15 cellular contexts compared by ENCODE assay signal in genomic region chr7:102527182-102527581, GRCh38. TPM values are rescaled to one million over a fixed set of nuclear protein-coding genes. Genes with fewer than 3 reads are reported as not detected.
DNase-seq lines count a peak whose midpoint lies in the region; ATAC-seq, FAIRE-seq and TF ChIP-seq lines count a peak whose summit lies in the region.
"Not testable (repeated sequence)": the region's sequence is repeated elsewhere in the genome, so short reads cannot be mapped to it uniquely, and the experiment has no call there.
"Had no signal": no experiment of that assay in that cellular context is flagged by ENCODE, and none has a peak within 500 bp of the region (broad histone marks: within the 10 kb centered on the region; RNA-seq: fewer than 3 reads in every experiment).

No MANE protein-coding gene starts in this region.

- H3K36me3 ChIP-seq in heart left ventricle; left ventricle myocardium inferior; kidney (ENCODE audit: control insufficient read depth in 1 of 2, insufficient read depth in 2 of 2, low read length in 2 of 2): not testable (repeated sequence)

- not testable (repeated sequence) for H3K4me3 Mint-ChIP-seq in activated CD4-positive, alpha-beta T cell treated with anti-CD3 and anti-CD28 coated beads, Interleukin-2, amount 10 ng/mL, durations not matched to agents 24 days and 14 days; chondrocyte (ENCODE audit: unreplicated experiment)

- H3K36me3 Mint-ChIP-seq in activated CD4-positive, alpha-beta T cell treated with anti-CD3 and anti-CD28 coated beads, Interleukin-2, amount 10 ng/mL, durations not matched to agents 24 days and 14 days (ENCODE audit: low read depth); chondrocyte (ENCODE audit: low read depth): not testable (repeated sequence)

- not testable (repeated sequence) for H3K9ac ChIP-seq in kidney (ENCODE audit: low read length in 2 of 2)

- H3K27ac Mint-ChIP-seq in activated CD4-positive, alpha-beta T cell treated with anti-CD3 and anti-CD28 coated beads, Interleukin-2, amount 10 ng/mL, durations not matched to agents 24 days and 14 days, result not testable (repeated sequence)
- peak overlapping the region; percentile 77 for H3K27ac Mint-ChIP-seq in chondrocyte (ENCODE audit: unreplicated experiment)

- not testable (repeated sequence) for FAIRE-seq in kidney (lab: Jason Lieb, UNC)

- not testable (repeated sequence) for H3K4me1 ChIP-seq in heart left ventricle; left ventricle myocardium inferior; kidney (ENCODE audit: control insufficient read depth in 1 of 2, insufficient read depth in 1 of 2, low read depth in 1 of 2, low read length in 2 of 2)

- ATAC-seq in heart left ventricle (peak in 3 of 4 donors; percentile 10 to 31 (median 10)), sciatic nerve (peak; percentile 75)

- H3K27ac ChIP-seq in heart left ventricle; kidney (ENCODE audit: low read depth in 2 of 2, low read length in 2 of 2): not testable (repeated sequence)
- H3K27ac ChIP-seq in left ventricle myocardium inferior (replicated peaks), result peak overlapping the region; percentile 63

- not testable (repeated sequence) for TF ChIP-seq POLR2A in heart left ventricle (IDR thresholded peaks at IDR 0.05)

- not testable (repeated sequence) for H3K4me3 ChIP-seq in heart left ventricle; left ventricle myocardium inferior; kidney (ENCODE audit: low read length in 2 of 2)

- H3K9me3 Mint-ChIP-seq in activated CD4-positive, alpha-beta T cell treated with anti-CD3 and anti-CD28 coated beads, Interleukin-2, amount 10 ng/mL, durations not matched to agents 24 days and 14 days; chondrocyte (ENCODE audit: low read depth): not testable (repeated sequence)

- not testable (repeated sequence) for H3K27me3 ChIP-seq in heart left ventricle; left ventricle myocardium inferior (ENCODE audit: low read depth)

- WGBS in heart left ventricle, 4 donors, result 60 to 83% (median 74%) methylated on average over 1 of the region's 8 CpGs

- peak; percentile 33 for DNase-seq in activated CD4-positive, alpha-beta T cell treated with anti-CD3 and anti-CD28 coated beads, Interleukin-2, amount 10 ng/mL, durations not matched to agents 24 days and 14 days
- DNase-seq in chondrocyte (ENCODE audit: low spot score); left ventricle myocardium inferior: not testable (repeated sequence)
- peak in 1 of 5 donors; percentile 2 for DNase-seq in heart left ventricle
- peak; percentile 19 for DNase-seq in kidney
- peak; percentile 26 for DNase-seq in sciatic nerve (ENCODE audit: low spot score)

- not testable (repeated sequence) for H3K27me3 Mint-ChIP-seq in activated CD4-positive, alpha-beta T cell treated with anti-CD3 and anti-CD28 coated beads, Interleukin-2, amount 10 ng/mL, durations not matched to agents 24 days and 14 days; chondrocyte (ENCODE audit: low read depth)

- TF ChIP-seq CTCF in chondrocyte (IDR thresholded peaks at IDR 0.05); heart left ventricle (IDR thresholded peaks at IDR 0.05); left ventricle myocardium inferior (IDR thresholded peaks at IDR 0.05; ENCODE audit: borderline replicate concordance); kidney (IDR thresholded peaks at IDR 0.05; ENCODE audit: borderline replicate concordance, extremely low read depth, insufficient read depth): not testable (repeated sequence)

- H3K4me1 Mint-ChIP-seq in activated CD4-positive, alpha-beta T cell treated with anti-CD3 and anti-CD28 coated beads, Interleukin-2, amount 10 ng/mL, durations not matched to agents 24 days and 14 days; chondrocyte (ENCODE audit: low read depth): not testable (repeated sequence)

- not testable (repeated sequence) for H3K9me3 ChIP-seq in heart left ventricle; left ventricle myocardium inferior (replicated peaks); kidney (ENCODE audit: control insufficient read depth in 1 of 2, low read length in 2 of 2)

- intact Hi-C loops in activated CD4-positive, alpha-beta T cell treated with anti-CD3 and anti-CD28 coated beads, Interleukin-2, amount 10 ng/mL, durations not matched to agents 24 days and 14 days (cut with micrococcal nuclease); heart left ventricle (cut with DNase I); left ventricle myocardium inferior (cut with micrococcal nuclease); kidney (cut with DNase I); sciatic nerve (cut with DNase I): not testable (repeated sequence)

RNA-seq across cellular contexts. Expression of gene RASA4B, which starts 9.6 kb away (rescaled TPM):
- total RNA-seq in activated CD4-positive, alpha-beta T cell treated with anti-CD3 and anti-CD28 coated beads, Interleukin-2, amount 10 ng/mL, durations not matched to agents 24 days and 14 days, result 27.1 and 28.6 TPM in 2 replicates
- total RNA-seq in chondrocyte, result 7.5 to 12.3 TPM (median 9.9 TPM) in 3 replicates
- total RNA-seq in heart left ventricle, result 10 to 100 TPM in 2 of 9 donors, 1 to 10 TPM in 7; 3.3 to 28.1 (median 7.1) TPM
- polyA plus RNA-seq in heart left ventricle, result 1 to 10 TPM; 2.7 to 3.2 TPM
- total RNA-seq in left ventricle myocardium inferior, result 5.7 TPM
- 22.5 TPM for total RNA-seq in kidney
- polyA plus RNA-seq in kidney (ENCODE audit: insufficient read depth, low read depth, low replicate concordance), result 24.0 TPM
- 59.3 TPM for total RNA-seq in sciatic nerve
- total RNA-seq: Daoy had no signal

RNA-seq across cellular contexts. Expression of gene UPK3BL2, which starts 16.3 kb away (rescaled TPM):
- total RNA-seq in activated CD4-positive, alpha-beta T cell treated with anti-CD3 and anti-CD28 coated beads, Interleukin-2, amount 10 ng/mL, durations not matched to agents 24 days and 14 days, result 14.1 and 19.2 TPM in 2 replicates
- total RNA-seq in chondrocyte (3.3 to 4.0 TPM (median 3.3 TPM) in 3 replicates), heart left ventricle (10 to 100 TPM in 2 of 9 donors, 1 to 10 TPM in 7; 1.9 to 20.6 (median 5.7) TPM), left ventricle myocardium inferior (2.9 TPM), kidney (21.6 TPM), sciatic nerve (31.6 TPM)
- polyA plus RNA-seq in heart left ventricle (1 to 10 TPM; 1.2 to 5.8 TPM), kidney (ENCODE audit: insufficient read depth, low read depth, low replicate concordance) (6.8 TPM)
- total RNA-seq: G401 had no signal

RNA-seq across cellular contexts. Expression of gene SPDYE2, which starts 23.8 kb away (rescaled TPM):
- 0.19 TPM in 1 of 2 replicates, not detected in the other for total RNA-seq in activated CD4-positive, alpha-beta T cell treated with anti-CD3 and anti-CD28 coated beads, Interleukin-2, amount 10 ng/mL, durations not matched to agents 24 days and 14 days
- not detected in 3 replicates for total RNA-seq in chondrocyte
- total RNA-seq in heart left ventricle, result under 1 TPM in 1 of 9 donors, not detected in 8; 0.24 TPM
- polyA plus RNA-seq in heart left ventricle, result under 1 TPM in 1 of 2 donors, not detected in 1; 0.15 TPM
- total RNA-seq in left ventricle myocardium inferior, result not detected
- total RNA-seq in kidney, result 0.50 TPM
- not detected for polyA plus RNA-seq in kidney (ENCODE audit: insufficient read depth, low read depth, low replicate concordance)
- 0.31 TPM for total RNA-seq in sciatic nerve
- total RNA-seq: A172, A673, Calu3, Daoy, G401, GM23338, H4, H9 had no signal
- polyA plus RNA-seq: BJ had no signal

RNA-seq across cellular contexts. Expression of gene POLR2J3, which starts 45.2 kb away (rescaled TPM):
- total RNA-seq in activated CD4-positive, alpha-beta T cell treated with anti-CD3 and anti-CD28 coated beads, Interleukin-2, amount 10 ng/mL, durations not matched to agents 24 days and 14 days, result 49.3 and 50.9 TPM in 2 replicates
- total RNA-seq in chondrocyte (6.7 to 17.9 TPM (median 9.9 TPM) in 3 replicates), heart left ventricle (10 to 100 TPM in 6 of 9 donors, 1 to 10 TPM in 3; 4.8 to 32.9 (median 12.0) TPM), left ventricle myocardium inferior (8.6 TPM), kidney (48.0 TPM), sciatic nerve (64.2 TPM)
- polyA plus RNA-seq in heart left ventricle (10 to 100 TPM; 31.7 to 67.7 TPM), kidney (ENCODE audit: insufficient read depth, low read depth, low replicate concordance) (70.8 TPM)

RNA-seq across cellular contexts. Expression of gene POLR2J, which starts 48.5 kb away (rescaled TPM):
- 46.8 and 50.8 TPM in 2 replicates for total RNA-seq in activated CD4-positive, alpha-beta T cell treated with anti-CD3 and anti-CD28 coated beads, Interleukin-2, amount 10 ng/mL, durations not matched to agents 24 days and 14 days
- total RNA-seq in chondrocyte (33.1 to 41.0 TPM (median 36.6 TPM) in 3 replicates), heart left ventricle (10 to 100 TPM; 34.4 to 72.9 (median 47.4) TPM), left ventricle myocardium inferior (55.8 TPM), kidney (42.0 TPM), sciatic nerve (31.6 TPM)
- polyA plus RNA-seq in heart left ventricle (100 to 1,000 TPM in 1 of 2 donors, 10 to 100 TPM in 1; 86.3 to 227 TPM), kidney (ENCODE audit: insufficient read depth, low read depth, low replicate concordance) (117 TPM)
